ENCODE assay signal across 1 cellular context in the genomic region with DNA sequence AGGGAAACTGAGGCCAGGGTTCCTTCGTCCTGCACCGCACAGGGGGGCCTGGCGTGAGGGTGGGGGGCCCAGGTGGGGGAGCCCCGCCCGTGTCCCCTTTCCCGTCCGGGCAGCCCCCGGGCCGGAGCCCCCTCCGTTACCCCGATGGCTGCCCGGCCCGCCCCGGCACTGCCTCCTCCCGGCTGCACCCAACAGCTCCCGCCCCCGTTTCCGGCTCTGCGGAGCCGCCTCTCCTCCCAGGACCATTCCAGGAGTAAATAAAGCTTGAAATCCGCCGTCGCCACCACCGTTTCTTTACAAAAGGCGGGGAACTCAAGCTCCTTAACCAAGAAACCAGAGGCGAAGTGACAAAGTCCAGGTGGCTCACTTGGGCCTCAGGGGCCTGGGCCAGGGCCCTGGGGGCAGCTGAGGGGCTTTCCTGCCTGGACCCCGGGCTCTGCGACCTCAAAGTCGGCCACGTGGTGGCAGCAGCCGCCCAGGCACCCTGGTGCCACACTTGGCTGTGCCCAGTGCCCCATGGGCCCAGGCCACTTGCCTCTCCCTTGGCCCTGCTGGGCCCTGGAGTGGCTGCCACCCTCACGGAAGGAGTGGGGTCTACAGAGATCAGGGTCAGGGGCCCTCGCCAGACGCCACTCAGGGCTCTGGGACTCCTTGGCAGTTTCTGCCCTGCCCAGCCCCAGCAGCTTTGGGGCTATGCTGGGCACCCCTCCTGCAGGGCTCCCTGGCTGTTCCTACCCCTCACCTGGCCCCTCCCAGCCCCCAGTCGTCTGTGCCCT.
A peak's percentile ranks its signal among the peaks of the same experiment; 100 is the strongest.
TF ChIP-seq lines count a peak whose summit lies in the region.

No MANE protein-coding gene starts in this region.

TF ChIP-seq in GM12878, 131 proteins besides CTCF, POLR2A, EP300 and RAD21 (continued from another document and continues in another):
- TF ChIP-seq, protein P1, sequence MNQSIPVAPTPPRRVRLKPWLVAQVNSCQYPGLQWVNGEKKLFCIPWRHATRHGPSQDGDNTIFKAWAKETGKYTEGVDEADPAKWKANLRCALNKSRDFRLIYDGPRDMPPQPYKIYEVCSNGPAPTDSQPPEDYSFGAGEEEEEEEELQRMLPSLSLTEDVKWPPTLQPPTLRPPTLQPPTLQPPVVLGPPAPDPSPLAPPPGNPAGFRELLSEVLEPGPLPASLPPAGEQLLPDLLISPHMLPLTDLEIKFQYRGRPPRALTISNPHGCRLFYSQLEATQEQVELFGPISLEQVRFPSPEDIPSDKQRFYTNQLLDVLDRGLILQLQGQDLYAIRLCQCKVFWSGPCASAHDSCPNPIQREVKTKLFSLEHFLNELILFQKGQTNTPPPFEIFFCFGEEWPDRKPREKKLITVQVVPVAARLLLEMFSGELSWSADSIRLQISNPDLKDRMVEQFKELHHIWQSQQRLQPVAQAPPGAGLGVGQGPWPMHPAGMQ (IDR thresholded peaks at IDR 0.05; ENCODE audit: borderline replicate concordance), result no peak
- no peak for TF ChIP-seq PKNOX1 (IDR thresholded peaks at IDR 0.05)
- TF ChIP-seq WRNIP1 (IDR thresholded peaks at IDR 0.05; ENCODE audit: borderline replicate concordance, low read depth, low read length), result no peak
- TF ChIP-seq TARDBP (IDR thresholded peaks at IDR 0.05; ENCODE audit: borderline replicate concordance), result 0 out of 2 replicates have a peak, but pooled peaks have one; percentile 52
- peak in 1 of 2 experiments; percentile 84; a peak in 2 of 3 replicates for TF ChIP-seq EGR1 (IDR thresholded peaks at IDR 0.05; ENCODE audit: borderline replicate concordance in 1 of 2, low read depth in 2 of 2, low read length in 2 of 2)
- TF ChIP-seq BRCA1 (IDR thresholded peaks at IDR 0.05; ENCODE audit: low read depth, low read length), result no peak
- no peak for TF ChIP-seq RAD51 (IDR thresholded peaks at IDR 0.05)
- no peak for TF ChIP-seq JUNB (IDR thresholded peaks at IDR 0.05)
- TF ChIP-seq NFXL1 (IDR thresholded peaks at IDR 0.05; ENCODE audit: borderline replicate concordance), result no peak
- TF ChIP-seq SREBF1 (IDR thresholded peaks at IDR 0.05; ENCODE audit: low read length), result no peak
- no peak for TF ChIP-seq NFIC (IDR thresholded peaks at IDR 0.05; ENCODE audit: low read depth, low read length)
- TF ChIP-seq MAX (IDR thresholded peaks at IDR 0.05; ENCODE audit: low read depth, low read length), result no peak
- TF ChIP-seq ZNF207 (IDR thresholded peaks at IDR 0.05; ENCODE audit: borderline replicate concordance), result peak; percentile 94
- peak; percentile 64 for TF ChIP-seq MTA2 (IDR thresholded peaks at IDR 0.05; ENCODE audit: low read depth)
- no peak for TF ChIP-seq IRF4 (IDR thresholded peaks at IDR 0.05; ENCODE audit: low read depth, low read length)
- TF ChIP-seq STAT3 (IDR thresholded peaks at IDR 0.05; ENCODE audit: low read depth, low read length), result no peak
- peak; percentile 95 for TF ChIP-seq RELB (IDR thresholded peaks at IDR 0.05; ENCODE audit: low read depth)
- TF ChIP-seq NRF1 (conservative IDR thresholded peaks at IDR 0.05; ENCODE audit: low read depth, low read length), result no peak
- 0 out of 2 replicates have a peak, but pooled peaks have one; percentile 4 for TF ChIP-seq RUNX3 (IDR thresholded peaks at IDR 0.05; ENCODE audit: low read length)
- TF ChIP-seq ZBED1 (IDR thresholded peaks at IDR 0.05; ENCODE audit: borderline replicate concordance), result no peak
- TF ChIP-seq, protein P2, sequence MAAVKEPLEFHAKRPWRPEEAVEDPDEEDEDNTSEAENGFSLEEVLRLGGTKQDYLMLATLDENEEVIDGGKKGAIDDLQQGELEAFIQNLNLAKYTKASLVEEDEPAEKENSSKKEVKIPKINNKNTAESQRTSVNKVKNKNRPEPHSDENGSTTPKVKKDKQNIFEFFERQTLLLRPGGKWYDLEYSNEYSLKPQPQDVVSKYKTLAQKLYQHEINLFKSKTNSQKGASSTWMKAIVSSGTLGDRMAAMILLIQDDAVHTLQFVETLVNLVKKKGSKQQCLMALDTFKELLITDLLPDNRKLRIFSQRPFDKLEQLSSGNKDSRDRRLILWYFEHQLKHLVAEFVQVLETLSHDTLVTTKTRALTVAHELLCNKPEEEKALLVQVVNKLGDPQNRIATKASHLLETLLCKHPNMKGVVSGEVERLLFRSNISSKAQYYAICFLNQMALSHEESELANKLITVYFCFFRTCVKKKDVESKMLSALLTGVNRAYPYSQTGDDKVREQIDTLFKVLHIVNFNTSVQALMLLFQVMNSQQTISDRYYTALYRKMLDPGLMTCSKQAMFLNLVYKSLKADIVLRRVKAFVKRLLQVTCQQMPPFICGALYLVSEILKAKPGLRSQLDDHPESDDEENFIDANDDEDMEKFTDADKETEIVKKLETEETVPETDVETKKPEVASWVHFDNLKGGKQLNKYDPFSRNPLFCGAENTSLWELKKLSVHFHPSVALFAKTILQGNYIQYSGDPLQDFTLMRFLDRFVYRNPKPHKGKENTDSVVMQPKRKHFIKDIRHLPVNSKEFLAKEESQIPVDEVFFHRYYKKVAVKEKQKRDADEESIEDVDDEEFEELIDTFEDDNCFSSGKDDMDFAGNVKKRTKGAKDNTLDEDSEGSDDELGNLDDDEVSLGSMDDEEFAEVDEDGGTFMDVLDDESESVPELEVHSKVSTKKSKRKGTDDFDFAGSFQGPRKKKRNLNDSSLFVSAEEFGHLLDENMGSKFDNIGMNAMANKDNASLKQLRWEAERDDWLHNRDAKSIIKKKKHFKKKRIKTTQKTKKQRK (IDR thresholded peaks at IDR 0.05; ENCODE audit: low read depth, low read length), result no peak
- no peak for TF ChIP-seq RBBP5 (conservative IDR thresholded peaks at IDR 0.05)
- TF ChIP-seq, protein P3, sequence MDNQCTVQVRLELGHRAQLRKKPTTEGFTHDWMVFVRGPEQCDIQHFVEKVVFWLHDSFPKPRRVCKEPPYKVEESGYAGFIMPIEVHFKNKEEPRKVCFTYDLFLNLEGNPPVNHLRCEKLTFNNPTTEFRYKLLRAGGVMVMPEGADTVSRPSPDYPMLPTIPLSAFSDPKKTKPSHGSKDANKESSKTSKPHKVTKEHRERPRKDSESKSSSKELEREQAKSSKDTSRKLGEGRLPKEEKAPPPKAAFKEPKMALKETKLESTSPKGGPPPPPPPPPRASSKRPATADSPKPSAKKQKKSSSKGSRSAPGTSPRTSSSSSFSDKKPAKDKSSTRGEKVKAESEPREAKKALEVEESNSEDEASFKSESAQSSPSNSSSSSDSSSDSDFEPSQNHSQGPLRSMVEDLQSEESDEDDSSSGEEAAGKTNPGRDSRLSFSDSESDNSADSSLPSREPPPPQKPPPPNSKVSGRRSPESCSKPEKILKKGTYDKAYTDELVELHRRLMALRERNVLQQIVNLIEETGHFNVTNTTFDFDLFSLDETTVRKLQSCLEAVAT (IDR thresholded peaks at IDR 0.05), result no peak
- TF ChIP-seq ESRRA (IDR thresholded peaks at IDR 0.05; ENCODE audit: low read length), result no peak
- TF ChIP-seq, protein P4, sequence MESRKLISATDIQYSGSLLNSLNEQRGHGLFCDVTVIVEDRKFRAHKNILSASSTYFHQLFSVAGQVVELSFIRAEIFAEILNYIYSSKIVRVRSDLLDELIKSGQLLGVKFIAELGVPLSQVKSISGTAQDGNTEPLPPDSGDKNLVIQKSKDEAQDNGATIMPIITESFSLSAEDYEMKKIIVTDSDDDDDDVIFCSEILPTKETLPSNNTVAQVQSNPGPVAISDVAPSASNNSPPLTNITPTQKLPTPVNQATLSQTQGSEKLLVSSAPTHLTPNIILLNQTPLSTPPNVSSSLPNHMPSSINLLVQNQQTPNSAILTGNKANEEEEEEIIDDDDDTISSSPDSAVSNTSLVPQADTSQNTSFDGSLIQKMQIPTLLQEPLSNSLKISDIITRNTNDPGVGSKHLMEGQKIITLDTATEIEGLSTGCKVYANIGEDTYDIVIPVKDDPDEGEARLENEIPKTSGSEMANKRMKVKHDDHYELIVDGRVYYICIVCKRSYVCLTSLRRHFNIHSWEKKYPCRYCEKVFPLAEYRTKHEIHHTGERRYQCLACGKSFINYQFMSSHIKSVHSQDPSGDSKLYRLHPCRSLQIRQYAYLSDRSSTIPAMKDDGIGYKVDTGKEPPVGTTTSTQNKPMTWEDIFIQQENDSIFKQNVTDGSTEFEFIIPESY (IDR thresholded peaks at IDR 0.05), result no peak
- TF ChIP-seq SMARCA5 (IDR thresholded peaks at IDR 0.05), result peak; percentile 98
- no peak for TF ChIP-seq CBX5 (IDR thresholded peaks at IDR 0.05; ENCODE audit: low read depth)
- TF ChIP-seq MXI1 (IDR thresholded peaks at IDR 0.05; ENCODE audit: low read depth, low read length), result no peak
- TF ChIP-seq, protein P5, sequence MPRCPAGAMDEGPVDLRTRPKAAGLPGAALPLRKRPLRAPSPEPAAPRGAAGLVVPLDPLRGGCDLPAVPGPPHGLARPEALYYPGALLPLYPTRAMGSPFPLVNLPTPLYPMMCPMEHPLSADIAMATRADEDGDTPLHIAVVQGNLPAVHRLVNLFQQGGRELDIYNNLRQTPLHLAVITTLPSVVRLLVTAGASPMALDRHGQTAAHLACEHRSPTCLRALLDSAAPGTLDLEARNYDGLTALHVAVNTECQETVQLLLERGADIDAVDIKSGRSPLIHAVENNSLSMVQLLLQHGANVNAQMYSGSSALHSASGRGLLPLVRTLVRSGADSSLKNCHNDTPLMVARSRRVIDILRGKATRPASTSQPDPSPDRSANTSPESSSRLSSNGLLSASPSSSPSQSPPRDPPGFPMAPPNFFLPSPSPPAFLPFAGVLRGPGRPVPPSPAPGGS (IDR thresholded peaks at IDR 0.05; ENCODE audit: borderline replicate concordance, insufficient read depth, low read depth, low read length, poor library complexity, severe bottlenecking), result no peak
- TF ChIP-seq SIX5 (IDR thresholded peaks at IDR 0.05; ENCODE audit: low read depth, low read length, severe bottlenecking), result no peak
- TF ChIP-seq SIN3A (IDR thresholded peaks at IDR 0.05; ENCODE audit: low read depth, low read length), result 0 out of 2 replicates have a peak, but pooled peaks have one; percentile 36
- TF ChIP-seq LARP7 (IDR thresholded peaks at IDR 0.05), result peak; percentile 87
- TF ChIP-seq MEF2A (IDR thresholded peaks at IDR 0.05; ENCODE audit: insufficient read depth, low read depth, low read length), result no peak
- no peak for TF ChIP-seq NR2C1 (IDR thresholded peaks at IDR 0.05)
- no peak for TF ChIP-seq BACH1 (IDR thresholded peaks at IDR 0.05; ENCODE audit: borderline replicate concordance)
- no peak for TF ChIP-seq PML (IDR thresholded peaks at IDR 0.05; ENCODE audit: low read length)
- TF ChIP-seq ATF3 (IDR thresholded peaks at IDR 0.05; ENCODE audit: borderline replicate concordance, extremely low read depth, low read depth, low read length), result no peak
- TF ChIP-seq STAT1 (conservative IDR thresholded peaks at IDR 0.05), result 0 out of 2 replicates have a peak, but pooled peaks have one; percentile 75
- TF ChIP-seq GATAD2B (conservative IDR thresholded peaks at IDR 0.05; ENCODE audit: low read depth), result peak; percentile 97
- no peak for TF ChIP-seq ZBTB4 (CRISPR knock-in tag; IDR thresholded peaks at IDR 0.05)
- no peak for TF ChIP-seq POLR2AphosphoS2 (IDR thresholded peaks at IDR 0.05; ENCODE audit: low read depth, low read length)
- TF ChIP-seq PAX5 (IDR thresholded peaks at IDR 0.05; ENCODE audit: borderline replicate concordance, low read depth, low read length), result 0 out of 2 replicates have a peak, but pooled peaks have one; percentile 53
- no peak for TF ChIP-seq BCL11A (IDR thresholded peaks at IDR 0.05; ENCODE audit: low read depth, low read length)
- TF ChIP-seq TCF3 (IDR thresholded peaks at IDR 0.05; ENCODE audit: borderline replicate concordance, insufficient read depth, low read depth, low read length), result 0 out of 2 replicates have a peak, but pooled peaks have one; percentile 58
- no peak for TF ChIP-seq RCOR1 (conservative IDR thresholded peaks at IDR 0.05; ENCODE audit: low read depth, low read length)
- no peak for TF ChIP-seq MYB (IDR thresholded peaks at IDR 0.05; ENCODE audit: borderline replicate concordance, low read depth, low read length)
